Comparison of ENCODE assay signal across 1 cellular context in the genomic region with DNA sequence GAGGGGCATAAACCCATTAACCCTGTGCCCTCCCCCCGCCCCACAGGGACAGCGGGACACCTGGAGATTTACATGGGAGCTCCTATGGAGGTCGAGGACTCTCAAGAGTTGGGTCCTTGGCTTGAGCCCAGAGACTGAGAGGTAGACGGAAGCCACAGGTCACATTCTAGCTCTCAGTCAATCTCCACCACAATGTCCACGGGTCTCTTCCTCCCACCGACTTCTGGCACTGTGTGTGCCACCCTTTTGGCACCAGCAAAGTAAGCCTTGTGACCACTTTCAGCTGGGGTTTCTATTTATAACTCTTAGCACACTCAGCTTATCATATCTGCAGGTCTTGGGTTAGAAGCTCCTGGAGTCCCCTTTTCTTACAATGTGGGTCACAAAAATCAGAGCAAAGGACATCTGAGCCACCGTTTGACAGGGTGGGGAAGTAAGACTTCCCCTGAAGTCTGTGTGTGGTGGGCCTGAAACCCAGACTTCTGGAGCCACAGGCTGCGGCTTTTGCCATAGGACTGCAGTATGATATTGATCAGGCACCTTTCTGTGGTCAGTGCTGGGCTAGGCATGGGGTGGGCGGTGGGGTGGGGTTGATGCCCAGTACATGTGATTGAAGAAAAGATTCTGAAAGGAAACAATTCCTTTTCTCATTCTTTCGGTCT.
TF ChIP-seq lines count a peak whose summit lies in the region.

No MANE protein-coding gene starts in this region.

TF ChIP-seq in GM12878, 131 proteins besides CTCF, POLR2A, EP300 and RAD21:
- TF ChIP-seq RUNX3 (IDR thresholded peaks at IDR 0.05; ENCODE audit: low read length) (0 out of 2 replicates have a peak, but pooled peaks have one; percentile 7), SP1 (IDR thresholded peaks at IDR 0.05; ENCODE audit: low read depth, low read length) (no peak)
TF ChIP-seq in GM12878: peak in this region for 1.
